In the genomic region with DNA sequence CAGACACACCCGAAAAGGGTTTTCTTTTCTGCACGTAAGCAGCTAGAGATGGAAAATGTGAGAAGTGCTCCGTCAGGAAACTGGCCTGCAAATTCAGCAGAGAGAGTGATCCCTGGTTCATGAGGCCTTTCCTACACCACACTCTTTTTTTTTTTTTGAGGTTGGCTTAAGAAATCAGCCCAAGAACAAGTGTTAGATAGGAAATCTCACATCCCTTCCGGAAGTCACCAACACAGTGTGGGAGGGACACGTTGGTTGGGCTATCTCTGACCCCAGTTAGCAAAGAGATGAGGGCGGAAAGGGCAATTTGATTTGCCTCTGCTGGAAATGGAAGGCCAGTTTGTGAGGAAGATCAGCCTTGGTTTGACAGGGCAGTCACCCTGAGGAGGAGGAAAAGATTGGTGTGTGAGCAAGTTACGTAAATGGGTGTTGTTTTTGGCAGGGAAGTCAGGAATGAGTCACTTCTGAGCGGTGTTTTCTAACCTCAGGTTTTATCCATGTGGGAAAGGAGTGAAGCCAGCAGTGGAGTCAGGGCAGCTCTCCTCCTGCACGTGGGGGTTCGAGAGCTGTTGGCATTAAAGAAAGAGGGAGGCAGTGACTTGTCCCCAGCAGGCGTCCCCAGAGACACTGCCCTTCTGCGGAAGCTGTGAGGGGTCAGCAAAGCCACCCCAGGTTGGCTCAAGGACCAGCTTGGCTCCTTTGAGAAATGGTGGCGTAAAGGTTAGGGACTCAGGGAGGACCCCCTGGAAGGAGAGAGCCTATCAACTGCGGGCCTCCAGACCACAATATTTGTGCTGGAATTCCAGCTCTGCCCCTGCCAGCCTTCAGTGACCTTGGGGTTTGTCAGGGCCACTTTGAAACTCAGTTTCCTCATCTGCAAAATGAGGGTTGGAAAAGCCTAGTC, we compare ENCODE assay signal across 8 cellular contexts.
DNase-seq lines count a peak whose midpoint lies in the region; ATAC-seq, FAIRE-seq and TF ChIP-seq lines count a peak whose summit lies in the region.

No MANE protein-coding gene starts in this region.

- no peak for TF ChIP-seq CTCF in HEK293 (tag by site-specific recombination; IDR thresholded peaks at IDR 0.05)
- TF ChIP-seq CTCF in mucosa of descending colon (IDR thresholded peaks at IDR 0.05): no peak

- intact Hi-C loops in mucosa of descending colon (cut with DNase I, micrococcal nuclease): no loop called here

- H3K9me3 ChIP-seq in HEK293 (ENCODE audit: control insufficient read depth, insufficient read depth, low read depth, low read length): no peaks in the 10 kb centered on the region
- no peaks in the 10 kb centered on the region for H3K9me3 ChIP-seq in SJCRH30 (replicated peaks)
- no peaks in the 10 kb centered on the region for H3K9me3 ChIP-seq in mucosa of descending colon

- H3K27me3 ChIP-seq in SJCRH30: no peaks in the 10 kb centered on the region

- DNase-seq in SJCRH30 (peak; percentile 64 to 82), dedifferentiated amniotic fluid mesenchymal stem cell (ENCODE audit: extremely low spot score) (peak; percentile 73), mucosa of descending colon (peak in 1 of 3 donors; percentile 69), urothelium cell line (ENCODE audit: low spot score) (peak; percentile 93)

- POLR2A ChIA-PET in HEK293 (lab: Yijun Ruan, JAX): interaction anchor here (1.4 kb wide), 1 partner anchor 239 kb away, joined by 5 read pairs; no protein-coding TSS in a partner anchor

- H3K27ac ChIP-seq in HEK293 (ENCODE audit: extremely low read depth, low read depth, low read length): peak overlapping the region; percentile 70
- H3K27ac ChIP-seq in SJCRH30: peak overlapping the region; percentile 61

- CTCF ChIA-PET in HEK293 (lab: Yijun Ruan, JAX): interaction anchor here (0.7 kb wide), 2 partner anchors 21 to 237 kb away, joined by 3 read pairs; no protein-coding TSS in a partner anchor

- peaks cover 0 to under 1% of the 10 kb centered on the region in 2 experiments; a peak in 1 of 3 replicates for H3K36me3 ChIP-seq in HEK293 (ENCODE audit: control insufficient read depth in 2 of 2, insufficient read depth in 1 of 2, low read length in 2 of 2)
- H3K36me3 ChIP-seq in SJCRH30: no peaks in the 10 kb centered on the region
- H3K36me3 ChIP-seq in mucosa of descending colon (ENCODE audit: low read depth): no peaks in the 10 kb centered on the region

- no peak for FAIRE-seq in urothelium cell line (lab: Jason Lieb, UNC)

- H3K4me1 ChIP-seq in HEK293 (ENCODE audit: control insufficient read depth, insufficient read depth, low read length): peaks cover 20% of the 10 kb centered on the region
- H3K4me1 ChIP-seq in SJCRH30: peaks cover 22% of the 10 kb centered on the region
- no peaks in the 10 kb centered on the region for H3K4me1 ChIP-seq in mucosa of descending colon (ENCODE audit: low read depth)

- no peak overlapping the region for H3K4me3 ChIP-seq in HEK293 (ENCODE audit: low read depth, low read length)
- H3K4me3 ChIP-seq in SJCRH30: no peak overlapping the region
- no peak overlapping the region for H3K4me3 ChIP-seq in mucosa of descending colon

- ATAC-seq in mucosa of descending colon: peak; percentile 93
- ATAC-seq in GM19463 (IDR thresholded peaks at IDR 0.05; ENCODE audit: unreplicated experiment): no peak
- ATAC-seq in GM18858 (IDR thresholded peaks at IDR 0.05; ENCODE audit: unreplicated experiment): no peak
- no peak for ATAC-seq in GM21529 (IDR thresholded peaks at IDR 0.05; ENCODE audit: unreplicated experiment)

TF ChIP-seq in HEK293, 187 proteins besides CTCF, POLR2A, EP300 and RAD21 (continues in another document):
- TF ChIP-seq, protein P1, sequence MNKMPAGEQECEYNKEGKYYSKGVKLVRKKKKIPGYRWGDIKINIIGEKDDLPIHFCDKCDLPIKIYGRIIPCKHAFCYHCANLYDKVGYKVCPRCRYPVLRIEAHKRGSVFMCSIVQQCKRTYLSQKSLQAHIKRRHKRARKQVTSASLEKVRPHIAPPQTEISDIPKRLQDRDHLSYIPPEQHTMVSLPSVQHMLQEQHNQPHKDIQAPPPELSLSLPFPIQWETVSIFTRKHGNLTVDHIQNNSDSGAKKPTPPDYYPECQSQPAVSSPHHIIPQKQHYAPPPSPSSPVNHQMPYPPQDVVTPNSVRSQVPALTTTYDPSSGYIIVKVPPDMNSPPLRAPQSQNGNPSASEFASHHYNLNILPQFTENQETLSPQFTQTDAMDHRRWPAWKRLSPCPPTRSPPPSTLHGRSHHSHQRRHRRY (tag by site-specific recombination; IDR thresholded peaks at IDR 0.05): no peak
- TF ChIP-seq ZNF16 (tag by site-specific recombination; IDR thresholded peaks at IDR 0.05; ENCODE audit: low read depth) (no peak), ZNF169 (tag by site-specific recombination; IDR thresholded peaks at IDR 0.05) (no peak), ZNF140 (tag by site-specific recombination; IDR thresholded peaks at IDR 0.05) (no peak), ZNF211 (tag by site-specific recombination; IDR thresholded peaks at IDR 0.05; ENCODE audit: low read depth) (no peak), HOXD13 (CRISPR knock-in tag; IDR thresholded peaks at IDR 0.05; ENCODE audit: borderline replicate concordance) (no peak), PRDM6 (tag by site-specific recombination; IDR thresholded peaks at IDR 0.05) (peak; percentile 84), PRDM4 (tag by site-specific recombination; IDR thresholded peaks at IDR 0.05) (peak; percentile 88), MEIS1 (CRISPR knock-in tag; IDR thresholded peaks at IDR 0.05; ENCODE audit: borderline replicate concordance) (no peak), KLF1 (tag by site-specific recombination; IDR thresholded peaks at IDR 0.05) (peak; percentile 55), ZNF560 (tag by site-specific recombination; IDR thresholded peaks at IDR 0.05; ENCODE audit: borderline replicate concordance) (no peak), ZNF488 (tag by site-specific recombination; IDR thresholded peaks at IDR 0.05) (no peak), KLF10 (tag by site-specific recombination; IDR thresholded peaks at IDR 0.05) (0 out of 2 replicates have a peak, but pooled peaks have one; percentile 65), EGR2 (tag by site-specific recombination; IDR thresholded peaks at IDR 0.05; ENCODE audit: low read depth) (peak; percentile 90), ZNF777 (tag by site-specific recombination; IDR thresholded peaks at IDR 0.05; ENCODE audit: borderline replicate concordance) (no peak), ZNF146 (tag by site-specific recombination; IDR thresholded peaks at IDR 0.05) (no peak), KLF7 (tag by site-specific recombination; IDR thresholded peaks at IDR 0.05; ENCODE audit: borderline replicate concordance) (no peak), ZNF768 (tag by site-specific recombination; IDR thresholded peaks at IDR 0.05) (no peak)
- TF ChIP-seq, protein P2, sequence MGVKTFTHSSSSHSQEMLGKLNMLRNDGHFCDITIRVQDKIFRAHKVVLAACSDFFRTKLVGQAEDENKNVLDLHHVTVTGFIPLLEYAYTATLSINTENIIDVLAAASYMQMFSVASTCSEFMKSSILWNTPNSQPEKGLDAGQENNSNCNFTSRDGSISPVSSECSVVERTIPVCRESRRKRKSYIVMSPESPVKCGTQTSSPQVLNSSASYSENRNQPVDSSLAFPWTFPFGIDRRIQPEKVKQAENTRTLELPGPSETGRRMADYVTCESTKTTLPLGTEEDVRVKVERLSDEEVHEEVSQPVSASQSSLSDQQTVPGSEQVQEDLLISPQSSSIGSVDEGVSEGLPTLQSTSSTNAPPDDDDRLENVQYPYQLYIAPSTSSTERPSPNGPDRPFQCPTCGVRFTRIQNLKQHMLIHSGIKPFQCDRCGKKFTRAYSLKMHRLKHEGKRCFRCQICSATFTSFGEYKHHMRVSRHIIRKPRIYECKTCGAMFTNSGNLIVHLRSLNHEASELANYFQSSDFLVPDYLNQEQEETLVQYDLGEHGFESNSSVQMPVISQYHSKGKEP (tag by site-specific recombination; IDR thresholded peaks at IDR 0.05): peak; percentile 26; the same call in 1 of the 2 replicates
